Comparison of ENCODE assay signal across 10 cellular contexts in genomic region chr4:86586160-86586572, GRCh38. TPM values are rescaled to one million over a fixed set of nuclear protein-coding genes. Genes with fewer than 3 reads are reported as not detected.
DNase-seq lines count a peak whose midpoint lies in the region; ATAC-seq and TF ChIP-seq lines count a peak whose summit lies in the region.
"Had no signal": no experiment of that assay in that cellular context is flagged by ENCODE, and none has a peak within 500 bp of the region (broad histone marks: within the 10 kb centered on the region; RNA-seq: fewer than 3 reads in every experiment).

No MANE protein-coding gene starts in this region.

- DNase-seq in HCT116 (ENCODE audit: low read depth, low spot score) (no peak), SK-N-MC (ENCODE audit: low read depth, low spot score) (no peak), left cardiac atrium (no peak), thyroid gland (no peak), NCI-H446 (lab: John Stamatoyannopoulos, UW) (no peak), GOT3 (lab: John Stamatoyannopoulos, UW) (no peak), WERI-Rb-1 (no peak), occipital lobe (lab: John Stamatoyannopoulos, UW) (no peak)
- DNase-seq: foreskin melanocyte, NCI-H1930 had no signal

- intact Hi-C loops in HCT116 (cut with micrococcal nuclease) (no loop called here), left cardiac atrium (cut with DNase I) (no loop called here), thyroid gland (cut with DNase I) (no loop called here)

- H3K9me3 ChIP-seq in HCT116 (ENCODE audit: control insufficient read depth in 1 of 2, insufficient read depth in 1 of 2, low read depth in 1 of 2, low read length in 2 of 2) (no peaks in the 10 kb centered on the region), SK-N-MC (ENCODE audit: low read depth, low read length) (no peaks in the 10 kb centered on the region), thyroid gland (no peaks in the 10 kb centered on the region), WERI-Rb-1 (ENCODE audit: severe bottlenecking) (no peaks in the 10 kb centered on the region)

- no peak overlapping the region for H3K4me2 ChIP-seq in HCT116 (ENCODE audit: low read length)

- TF ChIP-seq CTCF in HCT116 (IDR thresholded peaks at IDR 0.05 in 2 of 3, conservative IDR thresholded peaks at IDR 0.05 in 1 of 3; ENCODE audit: borderline replicate concordance in 1 of 3, insufficient read depth in 1 of 3, low read depth in 2 of 3, low read length in 2 of 3): no peak
- TF ChIP-seq CTCF in thyroid gland (IDR thresholded peaks at IDR 0.05): no peak
- no peak for TF ChIP-seq CTCF in WERI-Rb-1 (IDR thresholded peaks at IDR 0.05; ENCODE audit: low read depth, low read length)

- no peaks in the 10 kb centered on the region for H3K79me2 ChIP-seq in HCT116 (ENCODE audit: insufficient read depth, low read length)

- no peaks in the 10 kb centered on the region for H3K9me2 ChIP-seq in HCT116 (ENCODE audit: insufficient read depth)

- H3K4me1 ChIP-seq in HCT116 (ENCODE audit: control insufficient read depth in 1 of 2, insufficient read depth in 2 of 2, low read length in 2 of 2) (peaks cover 0 to 6% of the 10 kb centered on the region in 2 experiments; a peak in 1 of 4 replicates), thyroid gland (peaks cover 4 to 20% of the 10 kb centered on the region in 2 donors)

- RAD21 ChIA-PET in HCT116 (lab: Charles Lee; ENCODE audit: low non-redundant PET in 1 of 2, low total read pairs in 2 of 2, uncharacterized antibody in 2 of 2, unreplicated experiment in 2 of 2): no interaction called here

- TF ChIP-seq RAD21 in HCT116 (IDR thresholded peaks at IDR 0.05; ENCODE audit: low read depth): no peak

- no peak for ATAC-seq in HCT116
- ATAC-seq in left cardiac atrium: peak; percentile 15 to 84

- H3K4me3 ChIP-seq in HCT116 (replicated peaks in 1 of 2; ENCODE audit: low read depth in 1 of 2, low read length in 2 of 2): no peak overlapping the region
- H3K4me3 ChIP-seq in SK-N-MC: peak overlapping the region; percentile 64
- no peak overlapping the region for H3K4me3 ChIP-seq in thyroid gland (replicated peaks in 1 of 3)
- no peak overlapping the region for H3K4me3 ChIP-seq in WERI-Rb-1 (ENCODE audit: low read depth, low read length)

- POLR2A ChIA-PET in HCT116 (lab: Charles Lee): interaction anchor here (1.1 kb wide), 1 partner anchor 8 kb away, joined by 3 read pairs; the partner anchor contains the start of gene PTPN13

- CTCF ChIA-PET in HCT116 (lab: Charles Lee): no interaction called here

- H3K27me3 ChIP-seq in HCT116 (ENCODE audit: insufficient read depth, low read length) (no peaks in the 10 kb centered on the region), thyroid gland (no peaks in the 10 kb centered on the region), WERI-Rb-1 (ENCODE audit: insufficient read depth, low read depth, severe bottlenecking) (no peaks in the 10 kb centered on the region)

- no peak for TF ChIP-seq POLR2A in HCT116 (IDR thresholded peaks at IDR 0.05; ENCODE audit: borderline replicate concordance, extremely low read depth, insufficient read depth, insufficient read length)
- no peak for TF ChIP-seq POLR2A in thyroid gland (IDR thresholded peaks at IDR 0.05)

- H4K20me1 ChIP-seq in HCT116 (ENCODE audit: insufficient read depth): no peaks in the 10 kb centered on the region

- 68 to 81% methylated on average over 4 of the region's 4 CpGs for whole genome bisulfite sequencing in thyroid gland, 2 donors

- H3K27ac ChIP-seq in HCT116 (ENCODE audit: low read depth, low read length) (no peak overlapping the region), SK-N-MC (peak overlapping the region; percentile 93), thyroid gland (peak overlapping the region; percentile 39 to 69 (median 48)), WERI-Rb-1 (no peak overlapping the region)

- H3K9ac ChIP-seq in HCT116 (ENCODE audit: low read length) (no peak overlapping the region), SK-N-MC (ENCODE audit: insufficient read length) (peak overlapping the region; percentile 61)

- H2AFZ ChIP-seq in HCT116 (ENCODE audit: low read depth, low read length, poor library complexity, severe bottlenecking): peak overlapping the region; percentile 33

- BruUV-seq in HCT116 (replicated peaks; lab: Mats Ljungman, UMichigan): no TSS peak

- H3K36me3 ChIP-seq in HCT116 (ENCODE audit: control insufficient read depth in 1 of 2, insufficient read depth in 2 of 2, low read length in 2 of 2) (no peaks in the 10 kb centered on the region), SK-N-MC (ENCODE audit: insufficient read depth, low read length) (no peaks in the 10 kb centered on the region), thyroid gland (no peaks in the 10 kb centered on the region), WERI-Rb-1 (no peaks in the 10 kb centered on the region)

TF ChIP-seq in HCT116, 20 proteins besides CTCF, POLR2A, EP300 and RAD21:
- TF ChIP-seq, protein P1, sequence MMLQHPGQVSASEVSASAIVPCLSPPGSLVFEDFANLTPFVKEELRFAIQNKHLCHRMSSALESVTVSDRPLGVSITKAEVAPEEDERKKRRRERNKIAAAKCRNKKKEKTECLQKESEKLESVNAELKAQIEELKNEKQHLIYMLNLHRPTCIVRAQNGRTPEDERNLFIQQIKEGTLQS (IDR thresholded peaks at IDR 0.05): no peak
- no peak for TF ChIP-seq YY1 (IDR thresholded peaks at IDR 0.05; ENCODE audit: extremely low read depth, insufficient replicate concordance, low read depth, low read length)
- TF ChIP-seq POLR2AphosphoS5 (IDR thresholded peaks at IDR 0.05; ENCODE audit: low read depth, low read length): no peak
- no peak for TF ChIP-seq TCF7L2 (IDR thresholded peaks at IDR 0.05; ENCODE audit: borderline replicate concordance, extremely low read depth, insufficient read depth, insufficient read length)
- TF ChIP-seq SIN3A (IDR thresholded peaks at IDR 0.05; ENCODE audit: low read depth): no peak
- TF ChIP-seq SP1 (IDR thresholded peaks at IDR 0.05; ENCODE audit: low read depth): no peak

RNA-seq across cellular contexts. Expression of gene PTPN13, which starts 7.9 kb away (rescaled TPM):
- total RNA-seq in HCT116 (2021; ENCODE audit: unreplicated experiment): 14.6 TPM
- 4.6 and 5.4 TPM in 2 replicates for polyA plus RNA-seq in HCT116 (2012)
- 1 to 10 TPM; 7.0 to 9.5 TPM for total RNA-seq in left cardiac atrium
- total RNA-seq in thyroid gland: 10 to 100 TPM; 49.7 to 89.5 (median 64.0) TPM
- total RNA-seq in occipital lobe: 136 TPM

Comparison
In these comparisons a context has a peak if more than half of its experiments do, and no peak if none do; other contexts are left out.
1. H3K27ac ChIP-seq: peak in SK-N-MC (single experiment) and thyroid gland (3 of 3); none in HCT116 (single experiment) and WERI-Rb-1 (single experiment).